ENCODE assay signal across 11 cellular contexts in genomic region chr1:15386128-15386824, GRCh38. TPM values are rescaled to one million over a fixed set of nuclear protein-coding genes. Genes with fewer than 3 reads are reported as not detected.
DNase-seq lines count a peak whose midpoint lies in the region; ATAC-seq and TF ChIP-seq lines count a peak whose summit lies in the region.
"Had no signal": no experiment of that assay in that cellular context is flagged by ENCODE, and none has a peak within 500 bp of the region (broad histone marks: within the 10 kb centered on the region; RNA-seq: fewer than 3 reads in every experiment).

No MANE protein-coding gene starts in this region.

- no peaks in the 10 kb centered on the region for H3K27me3 Mint-ChIP-seq in activated naive CD4-positive, alpha-beta T cell treated with anti-CD3 and anti-CD28 coated beads, Interleukin-2, amount 50 U/mL, for 24 hours
- H3K27me3 Mint-ChIP-seq in activated naive CD4-positive, alpha-beta T cell treated with anti-CD3 and anti-CD28 coated beads, Interleukin-2, amount 10 ng/mL, durations not matched to agents 7 days and 5 days: peaks cover 81% of the 10 kb centered on the region
- H3K27me3 Mint-ChIP-seq in chondrocyte (ENCODE audit: low read depth): peaks cover 40% of the 10 kb centered on the region
- H3K27me3 Mint-ChIP-seq in memory B cell: peaks cover 15% of the 10 kb centered on the region

- H3K9me3 Mint-ChIP-seq in activated naive CD4-positive, alpha-beta T cell treated with anti-CD3 and anti-CD28 coated beads, Interleukin-2, amount 50 U/mL, for 24 hours: no peaks in the 10 kb centered on the region
- no peaks in the 10 kb centered on the region for H3K9me3 Mint-ChIP-seq in activated naive CD4-positive, alpha-beta T cell treated with anti-CD3 and anti-CD28 coated beads, Interleukin-2, amount 10 ng/mL, durations not matched to agents 7 days and 5 days
- H3K9me3 Mint-ChIP-seq in chondrocyte (ENCODE audit: low read depth): no peaks in the 10 kb centered on the region
- no peaks in the 10 kb centered on the region for H3K9me3 Mint-ChIP-seq in memory B cell

- CTCF ChIA-PET in activated naive CD4-positive, alpha-beta T cell treated with anti-CD3 and anti-CD28 coated beads, Interleukin-2, amount 10 ng/mL, durations not matched to agents 7 days and 5 days (lab: Charles Lee): interaction anchor here (0.6 to 1.8 kb wide), 3 partner anchors 14 to 63 kb away, joined by 3 to 9 read pairs (median 6); no protein-coding TSS in a partner anchor

- no peak for DNase-seq in activated naive CD4-positive, alpha-beta T cell treated with anti-CD3 and anti-CD28 coated beads, Interleukin-2, amount 10 ng/mL, durations not matched to agents 7 days and 5 days
- DNase-seq in chondrocyte (ENCODE audit: low spot score) (no peak), memory B cell (ENCODE audit: low spot score in 2 of 2) (no peak), superior temporal gyrus (ENCODE audit: extremely low spot score) (peak; percentile 62), NCI-H2029 (lab: John Stamatoyannopoulos, UW) (no peak)
- DNase-seq in activated naive CD4-positive, alpha-beta T cell treated with anti-CD3 and anti-CD28 coated beads, Interleukin-2, amount 50 U/mL, for 16 hours: no peak
- DNase-seq in stimulated activated CD4-positive, alpha-beta T cell treated with anti-CD3 and anti-CD28 coated beads, Interleukin-2, amount 100 ng/mL, for 48 hours: no peak
- DNase-seq: NCI-H1436 had no signal

- peak overlapping the region; percentile 19 for H3K4me3 Mint-ChIP-seq in activated naive CD4-positive, alpha-beta T cell treated with anti-CD3 and anti-CD28 coated beads, Interleukin-2, amount 50 U/mL, for 24 hours
- H3K4me3 Mint-ChIP-seq in activated naive CD4-positive, alpha-beta T cell treated with anti-CD3 and anti-CD28 coated beads, Interleukin-2, amount 10 ng/mL, durations not matched to agents 7 days and 5 days: no peak overlapping the region
- H3K4me3 Mint-ChIP-seq in chondrocyte (ENCODE audit: unreplicated experiment) (peak overlapping the region; percentile 6), memory B cell (peak overlapping the region; percentile 43)

- H3K4me1 Mint-ChIP-seq in activated naive CD4-positive, alpha-beta T cell treated with anti-CD3 and anti-CD28 coated beads, Interleukin-2, amount 50 U/mL, for 24 hours: peaks cover 7% of the 10 kb centered on the region
- peaks cover 4% of the 10 kb centered on the region for H3K4me1 Mint-ChIP-seq in activated naive CD4-positive, alpha-beta T cell treated with anti-CD3 and anti-CD28 coated beads, Interleukin-2, amount 10 ng/mL, durations not matched to agents 7 days and 5 days
- no peaks in the 10 kb centered on the region for H3K4me1 Mint-ChIP-seq in chondrocyte (ENCODE audit: low read depth)
- peaks cover 15% of the 10 kb centered on the region for H3K4me1 Mint-ChIP-seq in memory B cell

- no peak for TF ChIP-seq CTCF in chondrocyte (IDR thresholded peaks at IDR 0.05)

- no peak overlapping the region for H3K27ac Mint-ChIP-seq in activated naive CD4-positive, alpha-beta T cell treated with anti-CD3 and anti-CD28 coated beads, Interleukin-2, amount 50 U/mL, for 24 hours
- H3K27ac Mint-ChIP-seq in activated naive CD4-positive, alpha-beta T cell treated with anti-CD3 and anti-CD28 coated beads, Interleukin-2, amount 10 ng/mL, durations not matched to agents 7 days and 5 days: no peak overlapping the region
- H3K27ac Mint-ChIP-seq in chondrocyte (ENCODE audit: unreplicated experiment) (no peak overlapping the region), memory B cell (no peak overlapping the region)

- ATAC-seq in memory B cell (ENCODE audit: low read depth): peak; percentile 63

- H3K36me3 Mint-ChIP-seq in activated naive CD4-positive, alpha-beta T cell treated with anti-CD3 and anti-CD28 coated beads, Interleukin-2, amount 50 U/mL, for 24 hours: no peaks in the 10 kb centered on the region
- H3K36me3 Mint-ChIP-seq in activated naive CD4-positive, alpha-beta T cell treated with anti-CD3 and anti-CD28 coated beads, Interleukin-2, amount 10 ng/mL, durations not matched to agents 7 days and 5 days: no peaks in the 10 kb centered on the region
- H3K36me3 Mint-ChIP-seq in chondrocyte (ENCODE audit: low read depth) (no peaks in the 10 kb centered on the region), memory B cell (peaks cover 1% of the 10 kb centered on the region)

RNA-seq across cellular contexts. Expression of gene EFHD2, which starts 23.4 kb away (rescaled TPM):
- 7.9 to 10.4 TPM (median 9.6 TPM) in 3 replicates for total RNA-seq in chondrocyte

RNA-seq across cellular contexts. Expression of gene CTRC, which starts 52.0 kb away (rescaled TPM):
- not detected in 3 replicates for total RNA-seq in chondrocyte
- total RNA-seq: activated CD8-positive, alpha-beta memory T cell treated with anti-CD3 and anti-CD28 coated beads for 36 hours; cardiac septum had no signal
